8 cellular contexts compared by ENCODE assay signal in the genomic region with DNA sequence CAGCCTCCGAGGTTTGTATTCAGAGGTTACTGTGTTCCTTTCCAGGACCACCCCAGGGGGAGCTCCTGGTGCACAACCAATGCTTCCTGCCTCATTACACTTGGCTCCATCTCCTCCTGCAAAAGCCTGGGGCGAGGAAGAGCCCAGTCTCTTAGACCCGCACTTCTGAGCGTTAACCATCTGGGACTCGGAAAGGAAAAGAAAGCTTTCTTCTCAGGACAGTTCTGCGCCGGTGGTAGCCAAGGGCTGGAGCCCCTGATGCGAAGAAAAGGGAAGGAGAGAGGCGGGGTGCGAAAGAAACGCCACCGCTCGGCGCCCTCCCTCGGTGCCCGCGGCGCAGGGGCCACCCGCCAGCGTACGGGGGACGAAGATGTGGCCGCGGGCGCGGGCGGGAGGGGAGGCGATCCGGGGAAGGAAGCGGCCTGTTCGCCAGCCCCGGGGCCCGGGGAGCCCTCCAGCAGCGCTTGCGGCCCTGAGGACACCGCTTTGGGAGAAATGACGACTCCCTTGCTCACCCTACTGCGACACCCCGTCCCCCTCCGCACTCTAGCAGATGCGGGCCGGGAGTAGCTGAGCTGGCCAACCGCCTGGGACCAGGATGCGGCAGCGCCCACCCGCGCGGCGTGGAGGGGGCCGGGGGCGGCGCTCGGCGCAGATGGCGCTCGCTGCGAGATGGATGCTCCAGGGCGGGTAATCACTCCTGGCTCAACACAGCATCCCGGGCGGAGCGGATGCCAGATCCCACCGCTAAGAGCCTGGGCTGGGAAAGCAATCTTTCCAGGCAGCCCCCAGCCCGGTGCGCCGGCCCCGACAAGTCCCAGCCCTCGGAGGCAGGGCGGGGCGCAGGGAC. TPM values are rescaled to one million over a fixed set of nuclear protein-coding genes. Genes with fewer than 3 reads are reported as not detected.
DNase-seq lines count a peak whose midpoint lies in the region; ATAC-seq lines count a peak whose summit lies in the region.

No MANE protein-coding gene starts in this region.

- 1% methylated on average over 69 of the region's 69 CpGs for WGBS in right cardiac atrium

- H3K9me3 Mint-ChIP-seq in activated CD4-positive, alpha-beta T cell treated with anti-CD3 and anti-CD28 coated beads, Interleukin-2, amount 10 ng/mL, durations not matched to agents 7 days and 5 days: no peaks in the 10 kb centered on the region

- no peaks in the 10 kb centered on the region for H3K4me1 ChIP-seq in right cardiac atrium (ENCODE audit: control insufficient read depth, insufficient read depth, low read length)

- POLR2A ChIA-PET in activated CD4-positive, alpha-beta T cell treated with anti-CD3 and anti-CD28 coated beads, Interleukin-2, amount 10 ng/mL, durations not matched to agents 7 days and 5 days (lab: Charles Lee): no interaction called here

- peaks cover 59% of the 10 kb centered on the region for H3K27me3 Mint-ChIP-seq in activated CD4-positive, alpha-beta T cell treated with anti-CD3 and anti-CD28 coated beads, Interleukin-2, amount 10 ng/mL, durations not matched to agents 7 days and 5 days

- no peaks in the 10 kb centered on the region for H3K9me3 ChIP-seq in right cardiac atrium (ENCODE audit: control insufficient read depth, low read length)

- peak overlapping the region; percentile 58 for H3K4me3 ChIP-seq in right cardiac atrium (ENCODE audit: low read length)

- ATAC-seq in right cardiac atrium: peak; percentile 42 to 43

- peaks cover 6% of the 10 kb centered on the region for H3K27me3 ChIP-seq in right cardiac atrium (ENCODE audit: control insufficient read depth, insufficient read depth)

- H3K36me3 Mint-ChIP-seq in activated CD4-positive, alpha-beta T cell treated with anti-CD3 and anti-CD28 coated beads, Interleukin-2, amount 10 ng/mL, durations not matched to agents 7 days and 5 days (ENCODE audit: low read depth): no peaks in the 10 kb centered on the region

- no peak for DNase-seq in activated CD4-positive, alpha-beta T cell treated with anti-CD3 and anti-CD28 coated beads, Interleukin-2, amount 10 ng/mL, durations not matched to agents 7 days and 5 days
- no peak for DNase-seq in activated CD4-positive, alpha-beta T cell treated with anti-CD3 and anti-CD28 coated beads for 1 hour
- DNase-seq in NCI-H2227 treated with DMSO at 0.1 percent for 48 hours (lab: John Stamatoyannopoulos, UW) (peak; percentile 64), amygdala (lab: John Stamatoyannopoulos, UW) (peak in 36 of 56 donors; percentile 13 to 73 (median 44)), right cardiac atrium (peak in 2 of 3 donors; percentile 34 to 36), putamen (ENCODE audit: low spot score) (peak; percentile 41), amniotic stem cell (lab: John Stamatoyannopoulos, UW) (no peak), OCI-M1 (lab: John Stamatoyannopoulos, UW) (no peak)

- CTCF ChIA-PET in activated CD4-positive, alpha-beta T cell treated with anti-CD3 and anti-CD28 coated beads, Interleukin-2, amount 10 ng/mL, durations not matched to agents 7 days and 5 days (lab: Charles Lee): interaction anchor here (1.2 kb wide), 1 partner anchor 21 kb away, joined by 3 read pairs; no protein-coding TSS in a partner anchor

- no peak overlapping the region for H3K27ac Mint-ChIP-seq in activated CD4-positive, alpha-beta T cell treated with anti-CD3 and anti-CD28 coated beads, Interleukin-2, amount 10 ng/mL, durations not matched to agents 7 days and 5 days

- H3K4me3 Mint-ChIP-seq in activated CD4-positive, alpha-beta T cell treated with anti-CD3 and anti-CD28 coated beads, Interleukin-2, amount 10 ng/mL, durations not matched to agents 7 days and 5 days: peak overlapping the region; percentile 61

- H3K4me1 Mint-ChIP-seq in activated CD4-positive, alpha-beta T cell treated with anti-CD3 and anti-CD28 coated beads, Interleukin-2, amount 10 ng/mL, durations not matched to agents 7 days and 5 days: peaks cover 10% of the 10 kb centered on the region

- intact Hi-C loops in right cardiac atrium (cut with DNase I): loop anchor here in 3 of 4 donors (5.0 to 10.0 kb wide), 2 partner anchors 270 to 273 kb away; no protein-coding TSS in a partner anchor

- no peak overlapping the region for H3K27ac ChIP-seq in right cardiac atrium (ENCODE audit: low read length)

RNA-seq across cellular contexts. Expression of gene NRCAM, which starts 1.3 kb away (rescaled TPM):
- total RNA-seq in activated CD4-positive, alpha-beta T cell treated with anti-CD3 and anti-CD28 coated beads, Interleukin-2, amount 10 ng/mL, durations not matched to agents 7 days and 5 days: under 1 TPM; 0.12 to 0.46 TPM
- total RNA-seq in right cardiac atrium: 1 to 10 TPM in 2 of 4 donors, under 1 TPM in 2; 0.59 to 1.1 (median 0.89) TPM
- 1.3 TPM for polyA plus RNA-seq in right cardiac atrium

Comparison
In these comparisons a context has a peak if more than half of its experiments do, and no peak if none do; other contexts are left out.
1. DNase-seq: peak in NCI-H2227 treated with DMSO at 0.1 percent for 48 hours (single experiment), amygdala (36 of 56), right cardiac atrium (2 of 3) and putamen (single experiment); none in activated CD4-positive, alpha-beta T cell treated with anti-CD3 and anti-CD28 coated beads, Interleukin-2, amount 10 ng/mL, durations not matched to agents 7 days and 5 days (single experiment), activated CD4-positive, alpha-beta T cell treated with anti-CD3 and anti-CD28 coated beads for 1 hour (single experiment), amniotic stem cell (single experiment) and OCI-M1 (single experiment).